19 cellular contexts compared by ENCODE assay signal in the genomic region with DNA sequence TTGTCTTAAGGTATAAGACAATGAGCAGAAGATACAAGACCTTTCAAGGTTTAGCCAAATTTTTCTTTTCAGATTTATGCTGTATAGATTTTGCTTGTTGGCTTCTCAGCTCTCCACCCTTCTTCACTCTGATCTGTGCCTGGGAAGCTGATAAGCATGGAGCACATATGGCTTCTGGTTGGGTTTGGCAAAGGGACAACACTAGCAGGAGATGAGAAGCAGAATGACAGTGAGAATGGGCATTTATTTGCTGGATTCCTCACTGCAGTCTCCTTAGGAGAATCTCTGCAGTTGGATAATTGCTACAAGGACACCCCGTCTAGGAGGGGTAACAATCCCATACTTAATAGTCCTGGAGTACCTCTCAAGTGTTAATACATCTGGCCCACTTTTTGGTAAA.
DNase-seq lines count a peak whose midpoint lies in the region; ATAC-seq and TF ChIP-seq lines count a peak whose summit lies in the region.
"Had no signal": no experiment of that assay in that cellular context is flagged by ENCODE, and none has a peak within 500 bp of the region (broad histone marks: within the 10 kb centered on the region; RNA-seq: fewer than 3 reads in every experiment).

No MANE protein-coding gene starts in this region.

- H3K27ac ChIP-seq in PC-9 = no peak overlapping the region
- H3K27ac ChIP-seq: C4-2B, HL-60 had no signal

- H3K9me3 ChIP-seq in PC-9 (ENCODE audit: insufficient read depth, low read depth) = no peaks in the 10 kb centered on the region
- H3K9me3 ChIP-seq: Caco-2 had no signal

- H4K20me1 ChIP-seq in PC-9 (ENCODE audit: insufficient read depth) = 0 out of 2 replicates have a peak, but pooled peaks cover 3% of the 10 kb centered on the region

- ATAC-seq in GM18502 (IDR thresholded peaks at IDR 0.05; ENCODE audit: poor library complexity, unreplicated experiment) (no peak), GM19395 (IDR thresholded peaks at IDR 0.05; ENCODE audit: unreplicated experiment) (no peak)
- ATAC-seq: GM12878, HCT116 had no signal

- no peaks in the 10 kb centered on the region for H3F3A ChIP-seq in PC-9 (ENCODE audit: insufficient read depth, low read depth)

- H3K9me2 ChIP-seq in PC-9 (ENCODE audit: insufficient read depth) = no peaks in the 10 kb centered on the region

- H3K27me3 ChIP-seq in PC-9 (ENCODE audit: insufficient read depth, low read depth) = no peaks in the 10 kb centered on the region

- H3K79me2 ChIP-seq in PC-9 (ENCODE audit: low read depth) = no peaks in the 10 kb centered on the region

- H3K4me1 ChIP-seq in PC-9 (replicated peaks; ENCODE audit: insufficient read depth) = no peaks in the 10 kb centered on the region
- H3K4me1 ChIP-seq: Caco-2 had no signal

- POLR2A ChIA-PET in PC-9 (lab: Charles Lee; ENCODE audit: unreplicated experiment) = no interaction called here

- CTCF ChIA-PET in PC-9 (lab: Charles Lee) = no interaction called here

- intact Hi-C loops in PC-9 (cut with micrococcal nuclease; ENCODE audit: unreplicated experiment) = no loop called here

- in situ Hi-C loops in G401 (cut with HindIII; ENCODE audit: low sequenced_read_pairs) = no loop called here

- H2AFZ ChIP-seq in PC-9 = no peak overlapping the region

- H3K4me3 ChIP-seq in PC-9 = no peak overlapping the region
- H3K4me3 ChIP-seq: GM12878 had no signal

- no peaks in the 10 kb centered on the region for H3K36me3 ChIP-seq in PC-9 (ENCODE audit: low read depth)

- DNase-seq in G401 (ENCODE audit: low spot score) (peak; percentile 89), NCI-H1694 treated with DMSO at 0.1 percent for 48 hours (lab: John Stamatoyannopoulos, UW) (peak; percentile 23), cerebellar cortex (ENCODE audit: low spot score) (peak; percentile 88), inferior parietal cortex (ENCODE audit: extremely low spot score) (peak; percentile 41), NCI-H2227 treated with DMSO at 0.1 percent for 48 hours (lab: John Stamatoyannopoulos, UW) (no peak), PC-9 (no peak)
- DNase-seq: ACHN; Caco-2; CD4-positive, alpha-beta T cell; DMS79 treated with DMSO at 0.1 percent for 48 hours; GOT3; H7; HFFc6 had no signal

- no TSS peak for BruUV-seq in PC-9 (replicated peaks; lab: Mats Ljungman, UMichigan)

- H3K4me2 ChIP-seq in PC-9 = no peak overlapping the region

- no peak for TF ChIP-seq CTCF in PC-9 (conservative IDR thresholded peaks at IDR 0.05)

Comparison
In these comparisons a context has a peak if more than half of its experiments do, and no peak if none do; other contexts are left out.
1. DNase-seq: peak in G401 (single experiment), NCI-H1694 treated with DMSO at 0.1 percent for 48 hours (single experiment), cerebellar cortex (single experiment) and inferior parietal cortex (single experiment); none in NCI-H2227 treated with DMSO at 0.1 percent for 48 hours (single experiment) and PC-9 (0 of 2).